ENCODE assay signal across 14 cellular contexts in the genomic region with DNA sequence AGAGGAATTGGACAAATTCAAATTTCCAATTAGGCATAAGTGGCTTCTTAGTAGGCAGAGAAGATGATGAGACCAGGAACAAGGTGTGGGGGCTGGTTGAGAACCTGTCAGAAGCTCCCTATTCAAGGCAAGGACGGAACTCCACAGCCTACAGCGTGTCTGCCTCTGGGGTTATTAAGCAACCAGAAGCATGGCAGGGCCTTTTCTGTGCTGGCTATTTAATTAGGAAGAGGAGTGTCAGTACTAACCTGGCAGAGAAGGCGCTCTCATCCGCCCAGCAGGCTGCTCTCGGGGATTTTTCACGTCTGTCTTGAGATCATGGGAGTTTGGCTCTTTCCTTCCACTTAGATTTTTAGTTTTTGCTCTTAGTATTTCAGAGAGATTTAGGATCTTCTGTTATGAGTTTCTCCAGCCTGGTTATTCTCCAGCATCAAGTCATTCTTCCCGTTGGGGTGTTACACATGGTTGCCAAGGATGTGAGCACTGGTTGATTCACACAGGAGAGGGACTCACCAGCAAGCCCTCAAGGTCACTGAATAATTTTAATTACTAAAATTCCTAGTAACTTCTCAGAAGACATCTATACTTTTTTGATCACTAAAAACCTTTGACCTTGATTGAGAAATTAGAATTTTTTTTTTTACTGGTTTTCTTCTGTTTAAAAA. TPM values are rescaled to one million over a fixed set of nuclear protein-coding genes. Genes with fewer than 3 reads are reported as not detected.
A peak's percentile ranks its signal among the peaks of the same experiment; 100 is the strongest.
DNase-seq lines count a peak whose midpoint lies in the region; ATAC-seq, FAIRE-seq and TF ChIP-seq lines count a peak whose summit lies in the region.
"Had no signal": no experiment of that assay in that cellular context is flagged by ENCODE, and none has a peak within 500 bp of the region (broad histone marks: within the 10 kb centered on the region; RNA-seq: fewer than 3 reads in every experiment).

No MANE protein-coding gene starts in this region.

- DNase-seq in H54 (ENCODE audit: insufficient read length, low spot score) (no peak), RKO (ENCODE audit: low spot score) (peak; percentile 90), fibroblast of peridontal ligament (ENCODE audit: extremely low read depth) (peak; percentile 54), small intestine (no peak), GM19240 (ENCODE audit: insufficient read length, low spot score) (no peak), KBM-7 (no peak)
- DNase-seq: DMS79 treated with DMSO at 0.1 percent for 48 hours; naive thymus-derived CD4-positive, alpha-beta T cell; NCI-H1092 treated with DMSO at 0.1 percent for 48 hours; NCI-H2171; stimulated activated CD4-positive, alpha-beta T cell treated with anti-CD3 and anti-CD28 coated beads, Interleukin-2, amount 100 ng/mL, for 24 hours had no signal

- H3K27me3 ChIP-seq in small intestine (ENCODE audit: control insufficient read depth in 2 of 2, insufficient read depth in 2 of 2, low read length in 2 of 2), result no peaks in the 10 kb centered on the region

- TF ChIP-seq POLR2A in H54 (IDR thresholded peaks at IDR 0.05; ENCODE audit: low read depth, low read length), result no peak

- no peak for ATAC-seq in HG03095 (IDR thresholded peaks at IDR 0.05; ENCODE audit: unreplicated experiment)
- ATAC-seq: activated CD4-positive, CD25-positive, alpha-beta regulatory T cell treated with anti-CD3 and anti-CD28 coated beads, Interleukin-2, amount 50 U/mL, for 24 hours; naive thymus-derived CD4-positive, alpha-beta T cell had no signal

- H3K4me1 ChIP-seq in small intestine (ENCODE audit: control insufficient read depth in 2 of 2, insufficient read depth in 1 of 2, low read depth in 1 of 2, low read length in 1 of 2), result peaks cover 9 to 12% of the 10 kb centered on the region in 2 donors

- no peaks in the 10 kb centered on the region for H3K9me3 ChIP-seq in small intestine (ENCODE audit: control insufficient read depth, low read depth)

- peaks cover 0 to 3% of the 10 kb centered on the region in 2 donors for H3K36me3 ChIP-seq in small intestine (ENCODE audit: control insufficient read depth in 2 of 2, insufficient read depth in 2 of 2, low read length in 2 of 2)

- peak overlapping the region; percentile 40 to 63 for H3K27ac ChIP-seq in small intestine (ENCODE audit: low read depth in 1 of 2, low read length in 1 of 2)
- H3K27ac ChIP-seq: C4-2B had no signal

- FAIRE-seq in H54 (lab: Jason Lieb, UNC) (peak; percentile 43), small intestine (lab: Jason Lieb, UNC) (no peak)

- WGBS in small intestine, 3 donors, result 80 to 84% (median 82%) methylated on average over 7 of the region's 7 CpGs

- in situ Hi-C loops in KBM-7 (cut with MboI; ENCODE audit: low pct_unique_long_range_greater_than_20kb, low sequenced_read_pairs), result no loop called here

- no peak overlapping the region for H3K4me3 ChIP-seq in small intestine (ENCODE audit: low read depth in 1 of 2, low read length in 2 of 2)

RNA-seq across cellular contexts. Expression of a gene that starts 23.8 kb away (rescaled TPM):
- polyA plus RNA-seq in small intestine, result 10 to 100 TPM; 53.5 to 73.4 (median 64.9) TPM

Comparison
In these comparisons a context has a peak if more than half of its experiments do, and no peak if none do; other contexts are left out.
1. DNase-seq: peak in RKO (single experiment) and fibroblast of peridontal ligament (single experiment); none in H54 (single experiment), small intestine (single experiment), GM19240 (single experiment) and KBM-7 (single experiment).